Comparison of ENCODE assay signal across 10 cellular contexts in the genomic region with DNA sequence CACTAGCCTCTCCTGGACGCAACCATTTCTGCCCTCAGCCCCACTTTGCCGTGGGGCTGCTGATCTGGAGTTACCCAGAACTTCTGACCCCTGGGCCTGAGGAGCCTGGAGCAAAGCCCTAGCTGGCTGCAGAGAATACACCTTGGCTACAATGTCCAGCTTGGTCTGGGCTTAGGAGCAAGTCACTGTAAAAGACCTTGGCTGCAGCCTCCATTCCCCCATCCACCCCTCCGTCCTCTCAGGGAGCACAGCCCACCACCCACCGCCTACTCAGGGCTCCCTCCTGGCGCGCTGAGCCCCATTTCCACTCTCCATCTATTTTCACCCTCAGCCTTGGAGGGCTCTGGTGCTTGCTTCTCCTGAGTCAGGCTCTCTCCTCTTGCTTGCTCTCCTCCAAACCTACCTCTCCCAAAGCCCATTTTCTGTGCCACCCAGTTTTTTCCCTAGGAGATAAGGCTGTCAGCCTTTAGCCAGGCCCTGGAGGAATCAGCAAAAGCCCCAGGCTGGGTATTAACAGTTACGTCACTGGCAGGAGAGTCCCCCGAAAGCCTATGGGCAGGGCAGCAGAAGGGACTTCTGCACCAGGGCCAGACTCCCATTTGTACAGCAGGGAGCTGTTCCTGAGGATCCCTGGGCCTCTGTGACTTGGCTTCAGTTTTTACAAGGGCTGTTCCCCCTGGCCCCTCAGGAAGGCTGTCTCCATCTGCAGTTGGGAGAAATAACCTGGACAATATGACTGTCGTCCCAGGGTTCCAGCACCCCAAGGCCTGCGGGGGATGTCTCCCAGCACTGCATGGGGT. TPM values are rescaled to one million over a fixed set of nuclear protein-coding genes. Genes with fewer than 3 reads are reported as not detected.
DNase-seq lines count a peak whose midpoint lies in the region; ATAC-seq, FAIRE-seq and TF ChIP-seq lines count a peak whose summit lies in the region.
"Had no signal": no experiment of that assay in that cellular context is flagged by ENCODE, and none has a peak within 500 bp of the region (broad histone marks: within the 10 kb centered on the region; RNA-seq: fewer than 3 reads in every experiment).

No MANE protein-coding gene starts in this region.

- intact Hi-C loops in GM12878 (cut with micrococcal nuclease; ENCODE audit: unreplicated experiment) = loop anchor here (2.0 to 5.0 kb wide), 2 partner anchors 37 to 107 kb away; no protein-coding TSS in a partner anchor
- intact Hi-C loops in posterior vena cava (cut with DNase I) = no loop called here

- H2AFZ ChIP-seq in GM12878 (ENCODE audit: control insufficient read depth, low read depth, low read length) (peak overlapping the region; percentile 79), trophoblast cell (ENCODE audit: insufficient read depth, low read length, poor library complexity) (no peak overlapping the region)

- TF ChIP-seq POLR2A in GM12878 (IDR thresholded peaks at IDR 0.05; ENCODE audit: low read depth, low read length) = no peak

- H3K27me3 ChIP-seq in DOHH2 (ENCODE audit: control insufficient read depth, low read length) = peaks cover 12% of the 10 kb centered on the region; the same call in 1 of the 2 replicates
- H3K27me3 ChIP-seq in GM12878 (replicated peaks in 1 of 2; ENCODE audit: control insufficient read depth in 2 of 2, insufficient read depth in 2 of 2, low read length in 1 of 2) = no peaks in the 10 kb centered on the region
- no peaks in the 10 kb centered on the region for H3K27me3 ChIP-seq in trophoblast cell (ENCODE audit: insufficient read depth, low read length)

- H3K4me3 ChIP-seq in DOHH2 (ENCODE audit: low read length) (no peak overlapping the region), GM12878 (peak overlapping the region; percentile 48; the same call in 1 of the 2 replicates), trophoblast cell (ENCODE audit: low read depth, low read length) (no peak overlapping the region)

- 16% methylated on average over 10 of the region's 10 CpGs for WGBS in GM12878 (ENCODE audit: insufficient coverage, insufficient replicate concordance, low lambda C conversion rate, missing lambda C conversion rate)
- WGBS in trophoblast cell (ENCODE audit: extremely low coverage, insufficient coverage, insufficient read length) = no CpG with 5 or more reads among the region's 10 CpGs

- peaks cover 3% of the 10 kb centered on the region for H3K79me1 ChIP-seq in trophoblast cell (ENCODE audit: low read length)

- TF ChIP-seq EP300 in GM12878 (IDR thresholded peaks at IDR 0.05; ENCODE audit: borderline replicate concordance in 1 of 2, control insufficient read depth in 1 of 2, low read depth in 2 of 2, low read length in 2 of 2) = no peak

- no peak overlapping the region for H4K91ac ChIP-seq in trophoblast cell (ENCODE audit: low read depth, low read length)

- SMC1A ChIA-PET in GM12878 (lab: Charles Lee; ENCODE audit: uncharacterized antibody, unreplicated experiment) = interaction anchor here (1.0 to 3.0 kb wide), 13 partner anchors 9 to 103 kb away, joined by 3 to 23 read pairs (median 5); a partner anchor contains a TSS

- no peak overlapping the region for H2AK5ac ChIP-seq in trophoblast cell (ENCODE audit: low read length)

- H2BK5ac ChIP-seq in trophoblast cell (ENCODE audit: low read depth, low read length, poor library complexity) = no peak overlapping the region

- H3K4me1 ChIP-seq in DOHH2 (ENCODE audit: control insufficient read depth, low read length) (peaks cover 12% of the 10 kb centered on the region), GM12878 (ENCODE audit: control insufficient read depth, insufficient read depth, low read length) (peaks cover 56% of the 10 kb centered on the region), trophoblast cell (ENCODE audit: control insufficient read depth in 1 of 2, insufficient read depth in 2 of 2, low read length in 2 of 2) (peaks cover 11 to 13% of the 10 kb centered on the region in 2 experiments)

- TF ChIP-seq CTCF in DOHH2 (IDR thresholded peaks at IDR 0.05; ENCODE audit: low read depth, low read length, poor library complexity, severe bottlenecking) = no peak
- TF ChIP-seq CTCF in GM12878 (IDR thresholded peaks at IDR 0.05 in 2 of 3, conservative IDR thresholded peaks at IDR 0.05 in 1 of 3; ENCODE audit: control insufficient read depth in 2 of 3, extremely low read depth in 1 of 3, insufficient read depth in 1 of 3, low read depth in 3 of 3, low read length in 3 of 3) = no peak
- TF ChIP-seq CTCF in GM13977 (IDR thresholded peaks at IDR 0.05; ENCODE audit: extremely low read depth, insufficient read depth, missing control alignments) = no peak

- RAD21 ChIA-PET in GM12878 (lab: Charles Lee; ENCODE audit: unreplicated experiment) = interaction anchor here (0.9 to 11.5 kb wide), 13 partner anchors 8 to 110 kb away, joined by 3 to 143 read pairs (median 4); a partner anchor contains a TSS

- H3K9ac ChIP-seq in GM12878 (ENCODE audit: control insufficient read depth, insufficient read depth, low read length) (peak overlapping the region; percentile 85), trophoblast cell (ENCODE audit: low read length) (no peak overlapping the region)

- in situ Hi-C loops in GM12878 (cut with MboI) (no loop called here), GM13977 (cut with MboI; ENCODE audit: low pct_unique_long_range_greater_than_20kb, low sequenced_read_pairs, unreplicated experiment) (no loop called here)

- peaks cover 2% of the 10 kb centered on the region; the same call in 1 of the 2 replicates for H3F3A ChIP-seq in DOHH2 (ENCODE audit: control insufficient read depth, insufficient read depth)

- H3K79me2 ChIP-seq in DOHH2 (ENCODE audit: control insufficient read depth, low read length) (no peaks in the 10 kb centered on the region), GM12878 (ENCODE audit: control insufficient read depth, insufficient read depth, low read length) (no peaks in the 10 kb centered on the region), trophoblast cell (ENCODE audit: control insufficient read depth, insufficient read depth, low read length, poor library complexity) (no peaks in the 10 kb centered on the region)

- H4K8ac ChIP-seq in trophoblast cell (ENCODE audit: low read depth, low read length) = no peak overlapping the region

- H3K4ac ChIP-seq in trophoblast cell (ENCODE audit: low read depth, low read length) = no peak overlapping the region

- no peaks in the 10 kb centered on the region for H4K20me1 ChIP-seq in DOHH2 (ENCODE audit: control insufficient read depth, insufficient read depth, low read depth, low read length)
- H4K20me1 ChIP-seq in GM12878 (ENCODE audit: control insufficient read depth, insufficient read depth) = no peaks in the 10 kb centered on the region

- CTCF ChIA-PET in GM12878 (lab: Yijun Ruan, JAX) = interaction anchor here (0.6 to 2.0 kb wide), 11 partner anchors 9 to 117 kb away, joined by 3 to 11 read pairs (median 4); a partner anchor contains a TSS

- no peak for DNase-seq in GM12878 (ENCODE audit: low read depth, low spot score)
- peak; percentile 74 for DNase-seq in posterior vena cava (ENCODE audit: low spot score)
- DNase-seq in GM13977 (ENCODE audit: low spot score) = no peak
- DNase-seq in trophoblast cell = no peak
- no peak for DNase-seq in HPDE6-E6E7 (ENCODE audit: extremely low spot score)
- no peak for DNase-seq in occipital lobe (lab: John Stamatoyannopoulos, UW)

- no peak overlapping the region for H3K27ac ChIP-seq in DOHH2 (ENCODE audit: low read depth, low read length)
- H3K27ac ChIP-seq in GM12878 (ENCODE audit: control insufficient read depth, insufficient read depth) = peak overlapping the region; percentile 99
- no peak overlapping the region for H3K27ac ChIP-seq in trophoblast cell (ENCODE audit: low read depth, low read length)

- no peak for FAIRE-seq in GM12878 (lab: Jason Lieb, UNC)
- FAIRE-seq: colon, H1 had no signal

- H3K18ac ChIP-seq in trophoblast cell (ENCODE audit: low read length) = no peak overlapping the region

- H2BK12ac ChIP-seq in trophoblast cell (ENCODE audit: low read length) = no peak overlapping the region

- H3K4me2 ChIP-seq in DOHH2 (ENCODE audit: low read length) = 0 out of 2 replicates have a peak overlapping the region, but pooled peaks have one; percentile 7
- H3K4me2 ChIP-seq in GM12878 (ENCODE audit: control insufficient read depth, insufficient read depth) = peak overlapping the region; percentile 97
- H3K4me2 ChIP-seq in trophoblast cell (ENCODE audit: low read length) = no peak overlapping the region

- POLR2A ChIA-PET in GM12878 (lab: Charles Lee) = interaction anchor here (1.0 to 9.1 kb wide), 9 partner anchors 9 to 86 kb away, joined by 3 to 100 read pairs (median 8); a partner anchor contains a TSS

- no peaks in the 10 kb centered on the region for H3K9me2 ChIP-seq in DOHH2 (replicated peaks; ENCODE audit: control insufficient read depth, low read length)

- no TSS peak for BruUV-seq in GM12878 (replicated peaks; lab: Mats Ljungman, UMichigan)

- no peak overlapping the region for H3K14ac ChIP-seq in trophoblast cell (ENCODE audit: low read length)

- ATAC-seq in HG03175 (IDR thresholded peaks at IDR 0.05; ENCODE audit: unreplicated experiment) (peak; percentile 2), GM12878 (peak; percentile 43)

- no peak overlapping the region for H2BK120ac ChIP-seq in trophoblast cell (ENCODE audit: insufficient read depth, low read length, poor library complexity)

- H3K36me3 ChIP-seq in DOHH2 (ENCODE audit: control insufficient read depth, low read length) (no peaks in the 10 kb centered on the region), GM12878 (ENCODE audit: control insufficient read depth in 2 of 2, insufficient read depth in 2 of 2, low read length in 1 of 2) (no peaks in the 10 kb centered on the region), trophoblast cell (ENCODE audit: control insufficient read depth in 1 of 2, insufficient read depth in 2 of 2, low read length in 2 of 2) (no peaks in the 10 kb centered on the region)

- no peak for TF ChIP-seq RAD21 in GM12878 (IDR thresholded peaks at IDR 0.05; ENCODE audit: insufficient read depth, low read depth, low read length)

- H3K9me3 ChIP-seq in DOHH2 (ENCODE audit: control insufficient read depth, insufficient read depth, low read length) (no peaks in the 10 kb centered on the region), GM12878 (replicated peaks; ENCODE audit: control insufficient read depth, insufficient read depth, low read length) (no peaks in the 10 kb centered on the region), trophoblast cell (ENCODE audit: insufficient read depth, low read depth, low read length) (peaks cover 5% of the 10 kb centered on the region)

- no peak overlapping the region for H3K23ac ChIP-seq in trophoblast cell (ENCODE audit: low read length)

- no peak overlapping the region for H4K12ac ChIP-seq in trophoblast cell (ENCODE audit: low read depth, low read length)

RNA-seq across cellular contexts. Expression of a gene that starts 42.7 kb away (rescaled TPM):
- total RNA-seq in GM12878 (2013; cell fraction: nucleolus; rRNA removed) = 77.0 and 96.5 TPM in 2 replicates
- total RNA-seq in GM12878 (2014; rRNA removed) = 236 and 275 TPM in 2 replicates
- 440 and 441 TPM in 2 replicates for total RNA-seq in GM12878 (2014; rRNA removed; fragmentation: Illumina TruSeq; extraction: Trizol)
- 375 and 388 TPM in 2 replicates for total RNA-seq in GM12878 (2021)
- polyA plus RNA-seq in GM12878 (2011; ENCODE audit: low read depth) = 97.7 TPM
- 491 and 785 TPM in 2 replicates for polyA plus RNA-seq in GM12878 (2011; rRNA removed)
- polyA plus RNA-seq in GM12878 (2011; cell fraction: cytosol; rRNA removed) = 225 and 239 TPM in 2 replicates
- polyA plus RNA-seq in GM12878 (2011; cell fraction: nucleus; rRNA removed) = 76.8 and 103 TPM in 2 replicates
- 230 and 359 TPM in 2 replicates for polyA plus RNA-seq in GM12878 (2012)
- polyA plus RNA-seq in GM12878 (2014; fragmentation: Illumina TruSeq; extraction: Trizol) = 390 and 413 TPM in 2 replicates
- 100 to 1,000 TPM; 538 to 852 TPM for polyA plus RNA-seq in GM12878 (2014; fragmentation: Nextera tagmentation; extraction: Ambion mirVana)
- 269 and 302 TPM in 2 replicates for polyA plus RNA-seq in GM12878 (2014; rRNA removed)
- polyA plus RNA-seq in GM12878 (2016; fragmentation: Nextera tagmentation; extraction: Ambion mirVana) = 100 to 1,000 TPM; 255 to 334 TPM
- 120 and 155 TPM in 2 replicates for polyA minus RNA-seq in GM12878 (2011; rRNA and poly(A)+ RNA removed)
- 134 and 182 TPM in 2 replicates for polyA minus RNA-seq in GM12878 (2011; cell fraction: cytosol; rRNA and poly(A)+ RNA removed)
- polyA minus RNA-seq in GM12878 (2011; cell fraction: nucleus; rRNA and poly(A)+ RNA removed) = 48.6 and 71.8 TPM in 2 replicates
- total RNA-seq in posterior vena cava = 100 to 1,000 TPM; 126 to 132 TPM
- polyA plus RNA-seq in trophoblast cell (2013) = 159 TPM in 2 replicates
- 89.1 TPM for total RNA-seq in occipital lobe

RNA-seq across cellular contexts. Expression of a gene that starts 43.1 kb away (rescaled TPM):
- total RNA-seq in GM12878 (2013; cell fraction: nucleolus; rRNA removed) = 143 and 144 TPM in 2 replicates
- total RNA-seq in GM12878 (2014; rRNA removed) (66.3 and 76.5 TPM in 2 replicates), GM12878 (2014; rRNA removed; fragmentation: Illumina TruSeq; extraction: Trizol) (65.4 and 69.1 TPM in 2 replicates), GM12878 (2021) (55.8 and 58.7 TPM in 2 replicates), posterior vena cava (10 to 100 TPM; 37.9 to 43.4 TPM), occipital lobe (120 TPM)
- polyA plus RNA-seq in GM12878 (2011; ENCODE audit: low read depth) = 33.5 TPM
- polyA plus RNA-seq in GM12878 (2011; rRNA removed) (109 and 121 TPM in 2 replicates), GM12878 (2014; fragmentation: Illumina TruSeq; extraction: Trizol) (50.2 and 58.3 TPM in 2 replicates), GM12878 (2014; fragmentation: Nextera tagmentation; extraction: Ambion mirVana) (10 to 100 TPM; 19.9 to 29.5 TPM), GM12878 (2014; rRNA removed) (35.1 and 40.9 TPM in 2 replicates), GM12878 (2016; fragmentation: Nextera tagmentation; extraction: Ambion mirVana) (10 to 100 TPM; 40.8 to 43.7 TPM)
- polyA plus RNA-seq in GM12878 (2011; cell fraction: cytosol; rRNA removed) = 76.2 and 79.0 TPM in 2 replicates
- polyA plus RNA-seq in GM12878 (2011; cell fraction: nucleus; rRNA removed) = 58.8 and 86.5 TPM in 2 replicates
- 33.8 and 41.8 TPM in 2 replicates for polyA plus RNA-seq in GM12878 (2012)
- 237 and 247 TPM in 2 replicates for polyA minus RNA-seq in GM12878 (2011; rRNA and poly(A)+ RNA removed)
- 43.0 and 56.1 TPM in 2 replicates for polyA minus RNA-seq in GM12878 (2011; cell fraction: cytosol; rRNA and poly(A)+ RNA removed)
- polyA minus RNA-seq in GM12878 (2011; cell fraction: nucleus; rRNA and poly(A)+ RNA removed) = 41.6 and 49.9 TPM in 2 replicates
- 41.2 and 42.9 TPM in 2 replicates for polyA plus RNA-seq in trophoblast cell (2013)
